In the genomic region with DNA sequence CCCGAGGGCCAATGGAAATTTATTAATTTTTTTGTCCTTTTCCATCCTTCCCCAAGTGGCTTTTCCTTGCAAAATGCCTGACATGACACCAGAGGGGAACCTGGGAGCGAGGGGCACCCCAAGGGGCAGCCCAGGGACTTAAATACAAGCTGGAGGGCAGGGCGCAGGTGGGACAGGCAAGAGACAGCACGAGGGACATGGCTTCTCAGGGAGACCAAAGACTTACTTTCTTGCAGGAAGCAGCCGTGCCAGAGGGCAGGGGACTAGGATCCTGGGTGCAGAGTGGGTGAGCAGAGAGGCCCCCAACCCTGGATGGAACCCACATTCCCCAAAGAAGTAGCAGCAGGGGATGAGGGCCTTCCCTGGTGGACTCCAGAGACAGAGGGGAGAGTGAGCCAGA, we compare ENCODE assay signal across 6 cellular contexts. TPM values are rescaled to one million over a fixed set of nuclear protein-coding genes. Genes with fewer than 3 reads are reported as not detected.
DNase-seq lines count a peak whose midpoint lies in the region; ATAC-seq, FAIRE-seq and TF ChIP-seq lines count a peak whose summit lies in the region.
"Not testable (repeated sequence)": the region's sequence is repeated elsewhere in the genome, so short reads cannot be mapped to it uniquely, and the experiment has no call there.

No MANE protein-coding gene starts in this region.

- not testable (repeated sequence) for H3K4me2 ChIP-seq in mammary epithelial cell (ENCODE audit: insufficient read depth, low read depth, low read length)

- not testable (repeated sequence) for TF ChIP-seq POLR2A in GM12891 (IDR thresholded peaks at IDR 0.05; ENCODE audit: low read depth, low read length)

- not testable (repeated sequence) for H3K79me2 ChIP-seq in mammary epithelial cell (ENCODE audit: insufficient read depth, low read length)

- WGBS in mammary epithelial cell (ENCODE audit: low coverage, missing lambda C conversion rate), result 42% methylated on average over 2 of the region's 5 CpGs

- not testable (repeated sequence) for H3K27me3 Mint-ChIP-seq in stimulated activated naive B cell treated with anti-CD40 and anti-IgM and Interleukin-4, amounts not matched to agents 10 μg/mL and 1 μg/mL and 100 μg/mL, for 72 hours; stimulated activated naive CD8-positive, alpha-beta T cell treated with anti-CD3 and anti-CD28 coated beads, Interleukin-15, amount 100 ng/mL, for 72 hours

- H3K9me3 Mint-ChIP-seq in stimulated activated effector memory CD8-positive, alpha-beta T cell treated with anti-CD3 and anti-CD28 coated beads, Interleukin-12 subunit alpha, Interleukin-12 subunit beta, amount 100 ng/mL, for 72 hours; stimulated activated naive B cell treated with anti-CD40 and anti-IgM and Interleukin-4, amounts not matched to agents 10 μg/mL and 1 μg/mL and 100 μg/mL, for 72 hours; stimulated activated naive CD8-positive, alpha-beta T cell treated with anti-CD3 and anti-CD28 coated beads, Interleukin-15, amount 100 ng/mL, for 72 hours: not testable (repeated sequence)

- not testable (repeated sequence) for BruUV-seq in mammary epithelial cell (replicated peaks; lab: Mats Ljungman, UMichigan)

- not testable (repeated sequence) for H3K4me3 ChIP-seq in mammary epithelial cell (replicated peaks in 1 of 3; ENCODE audit: insufficient read depth in 1 of 3, low read depth in 2 of 3, low read length in 3 of 3)

- not testable (repeated sequence) for H4K20me1 ChIP-seq in mammary epithelial cell (ENCODE audit: insufficient read depth, low read length)

- peak; percentile 48 for FAIRE-seq in GM12891 (lab: Jason Lieb, UNC)

- H3K9ac ChIP-seq in mammary epithelial cell (ENCODE audit: insufficient read depth, low read length), result not testable (repeated sequence)

- H3K36me3 ChIP-seq in mammary epithelial cell (ENCODE audit: insufficient read depth, low read length), result not testable (repeated sequence)

- in situ Hi-C loops in mammary epithelial cell (cut with MboI; ENCODE audit: low sequenced_read_pairs in 2 of 2), result not testable (repeated sequence)

- peak; percentile 2 for ATAC-seq in Right ventricle myocardium inferior
- ATAC-seq in stimulated activated effector memory CD8-positive, alpha-beta T cell treated with anti-CD3 and anti-CD28 coated beads, Interleukin-12 subunit alpha, Interleukin-12 subunit beta, amount 100 ng/mL, for 72 hours, result peak; percentile 19
- ATAC-seq in stimulated activated naive B cell treated with anti-CD40 and anti-IgM and Interleukin-4, amounts not matched to agents 10 μg/mL and 1 μg/mL and 100 μg/mL, for 72 hours (replicated peaks), result not testable (repeated sequence)
- peak; percentile 9 for ATAC-seq in stimulated activated naive CD8-positive, alpha-beta T cell treated with anti-CD3 and anti-CD28 coated beads, Interleukin-15, amount 100 ng/mL, for 72 hours

- H3K27ac ChIP-seq in mammary epithelial cell (ENCODE audit: insufficient read depth, low read depth, low read length), result not testable (repeated sequence)

- dilution Hi-C loops in mammary epithelial cell (cut with HindIII; ENCODE audit: low sequenced_read_pairs), result not testable (repeated sequence)

- peak overlapping the region; percentile 32 for H2AFZ ChIP-seq in mammary epithelial cell (ENCODE audit: low read depth, low read length)

- TF ChIP-seq CTCF in mammary epithelial cell (conservative IDR thresholded peaks at IDR 0.05 in 1 of 2, IDR thresholded peaks at IDR 0.05 in 1 of 2; ENCODE audit: extremely low read depth in 1 of 2, insufficient read depth in 1 of 2, low read depth in 1 of 2, low read length in 2 of 2), result not testable (repeated sequence)

- H3K9me3 ChIP-seq in mammary epithelial cell (replicated peaks; ENCODE audit: insufficient read depth, low read length), result not testable (repeated sequence)

- intact Hi-C loops in mammary epithelial cell (cut with micrococcal nuclease); Right ventricle myocardium inferior (cut with DNase I): not testable (repeated sequence)

- H3K36me3 Mint-ChIP-seq in stimulated activated effector memory CD8-positive, alpha-beta T cell treated with anti-CD3 and anti-CD28 coated beads, Interleukin-12 subunit alpha, Interleukin-12 subunit beta, amount 100 ng/mL, for 72 hours, result not testable (repeated sequence)
- H3K36me3 Mint-ChIP-seq in stimulated activated naive B cell treated with anti-CD40 and anti-IgM and Interleukin-4, amounts not matched to agents 10 μg/mL and 1 μg/mL and 100 μg/mL, for 72 hours, result peaks cover 19 to 21% of the 10 kb centered on the region in 2 donors

- not testable (repeated sequence) for H3K27me3 ChIP-seq in mammary epithelial cell (ENCODE audit: insufficient read depth, low read length)

- not testable (repeated sequence) for H3K4me3 Mint-ChIP-seq in stimulated activated effector memory CD8-positive, alpha-beta T cell treated with anti-CD3 and anti-CD28 coated beads, Interleukin-12 subunit alpha, Interleukin-12 subunit beta, amount 100 ng/mL, for 72 hours; stimulated activated naive B cell treated with anti-CD40 and anti-IgM and Interleukin-4, amounts not matched to agents 10 μg/mL and 1 μg/mL and 100 μg/mL, for 72 hours; stimulated activated naive CD8-positive, alpha-beta T cell treated with anti-CD3 and anti-CD28 coated beads, Interleukin-15, amount 100 ng/mL, for 72 hours

- H3K4me1 Mint-ChIP-seq in stimulated activated effector memory CD8-positive, alpha-beta T cell treated with anti-CD3 and anti-CD28 coated beads, Interleukin-12 subunit alpha, Interleukin-12 subunit beta, amount 100 ng/mL, for 72 hours, result not testable (repeated sequence)
- H3K4me1 Mint-ChIP-seq in stimulated activated naive B cell treated with anti-CD40 and anti-IgM and Interleukin-4, amounts not matched to agents 10 μg/mL and 1 μg/mL and 100 μg/mL, for 72 hours, result peaks cover 27 to 54% of the 10 kb centered on the region in 2 donors
- peaks cover 37% of the 10 kb centered on the region for H3K4me1 Mint-ChIP-seq in stimulated activated naive CD8-positive, alpha-beta T cell treated with anti-CD3 and anti-CD28 coated beads, Interleukin-15, amount 100 ng/mL, for 72 hours

- not testable (repeated sequence) for H3K27ac Mint-ChIP-seq in stimulated activated effector memory CD8-positive, alpha-beta T cell treated with anti-CD3 and anti-CD28 coated beads, Interleukin-12 subunit alpha, Interleukin-12 subunit beta, amount 100 ng/mL, for 72 hours
- H3K27ac Mint-ChIP-seq in stimulated activated naive B cell treated with anti-CD40 and anti-IgM and Interleukin-4, amounts not matched to agents 10 μg/mL and 1 μg/mL and 100 μg/mL, for 72 hours, result peak overlapping the region; percentile 76
- H3K27ac Mint-ChIP-seq in stimulated activated naive CD8-positive, alpha-beta T cell treated with anti-CD3 and anti-CD28 coated beads, Interleukin-15, amount 100 ng/mL, for 72 hours, result peak overlapping the region in 1 of 2 donors; percentile 51

- not testable (repeated sequence) for DNase-seq in GM12891 (ENCODE audit: insufficient read length, low spot score); mammary epithelial cell; Right ventricle myocardium inferior (ENCODE audit: missing footprints); stimulated activated effector memory CD8-positive, alpha-beta T cell treated with anti-CD3 and anti-CD28 coated beads, Interleukin-12 subunit alpha, Interleukin-12 subunit beta, amount 100 ng/mL, for 72 hours (ENCODE audit: low spot score in 2 of 2); stimulated activated naive B cell treated with anti-CD40 and anti-IgM and Interleukin-4, amounts not matched to agents 10 μg/mL and 1 μg/mL and 100 μg/mL, for 72 hours; stimulated activated naive CD8-positive, alpha-beta T cell treated with anti-CD3 and anti-CD28 coated beads, Interleukin-15, amount 100 ng/mL, for 72 hours

- H3K4me1 ChIP-seq in mammary epithelial cell (ENCODE audit: insufficient read depth, low read length), result not testable (repeated sequence)

- CTCF ChIA-PET in mammary epithelial cell (lab: Charles Lee; ENCODE audit: low non-redundant PET), result not testable (repeated sequence)

RNA-seq across cellular contexts. Expression of a gene that starts 5.3 kb away (rescaled TPM):
- 10.3 TPM for polyA plus RNA-seq in GM12891 (2012; ENCODE audit: low read depth, missing spikeins)
- total RNA-seq in mammary epithelial cell (10 to 100 TPM in 1 of 2 donors, 1 to 10 TPM in 1; 5.4 to 12.5 TPM), Right ventricle myocardium inferior (5.8 TPM)
- polyA plus RNA-seq in mammary epithelial cell, result 3.1 TPM
- not detected for polyA minus RNA-seq in mammary epithelial cell
